In the genomic region with DNA sequence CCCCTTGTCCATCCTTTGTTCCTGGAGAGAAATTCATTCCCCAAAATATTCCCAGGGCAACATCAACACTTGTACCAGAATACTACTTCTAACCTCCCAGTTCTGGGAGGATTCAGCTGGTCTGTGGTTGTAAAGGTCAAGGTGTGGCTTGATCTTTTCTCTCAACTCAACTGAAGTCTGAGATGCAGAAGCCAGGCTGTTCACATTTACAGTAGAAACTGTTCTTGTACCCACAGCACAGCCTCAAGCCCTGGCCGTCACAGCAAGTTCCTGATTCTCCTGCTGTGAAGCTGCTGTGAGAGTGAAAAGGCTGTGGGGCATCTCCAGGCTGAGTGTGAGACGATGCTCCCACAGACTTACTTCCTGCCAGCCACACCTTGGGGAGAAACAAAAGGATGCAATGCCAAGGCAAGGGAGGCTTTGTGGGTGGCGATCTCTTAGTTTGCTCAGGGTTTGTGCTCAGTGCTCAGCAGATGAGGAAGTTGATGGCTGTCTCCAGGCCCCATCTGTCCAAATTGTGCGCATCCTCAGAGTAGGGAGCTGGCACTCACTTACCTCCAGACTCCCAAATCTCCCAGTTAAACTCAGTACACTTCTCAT, we compare ENCODE assay signal across 20 cellular contexts.
"Had no signal": no experiment of that assay in that cellular context is flagged by ENCODE, and none has a peak within 500 bp of the region (broad histone marks: within the 10 kb centered on the region; RNA-seq: fewer than 3 reads in every experiment).

No MANE protein-coding gene starts in this region.

- ATAC-seq: effector memory CD8-positive, alpha-beta T cell; esophagus mucosa had no signal

- H3K36me3 Mint-ChIP-seq: activated naive CD4-positive, alpha-beta T cell treated with anti-CD3 and anti-CD28 coated beads, Interleukin-2, amount 50 U/mL, for 24 hours; naive thymus-derived CD4-positive, alpha-beta T cell; type B pancreatic cell had no signal

- H3K4me1 Mint-ChIP-seq: activated CD4-positive, alpha-beta memory T cell treated with anti-CD3 and anti-CD28 coated beads, Interleukin-2, amount 10 ng/mL, durations not matched to agents 7 days and 5 days; activated CD4-positive, alpha-beta T cell treated with anti-CD3 and anti-CD28 coated beads, Interleukin-2, amount 10 ng/mL, durations not matched to agents 24 days and 14 days; activated naive CD4-positive, alpha-beta T cell treated with anti-CD3 and anti-CD28 coated beads, Interleukin-2, amount 50 U/mL, for 24 hours; central memory CD8-positive, alpha-beta T cell; naive thymus-derived CD4-positive, alpha-beta T cell; neural crest cell had no signal

- H3K4me3 Mint-ChIP-seq: activated CD4-positive, alpha-beta memory T cell treated with anti-CD3 and anti-CD28 coated beads, Interleukin-2, amount 10 ng/mL, durations not matched to agents 7 days and 5 days; activated CD4-positive, alpha-beta T cell treated with anti-CD3 and anti-CD28 coated beads, Interleukin-2, amount 10 ng/mL, durations not matched to agents 24 days and 14 days; activated naive CD4-positive, alpha-beta T cell treated with anti-CD3 and anti-CD28 coated beads, Interleukin-2, amount 50 U/mL, for 24 hours; central memory CD8-positive, alpha-beta T cell; effector memory CD8-positive, alpha-beta T cell; naive thymus-derived CD4-positive, alpha-beta T cell; neural crest cell; type B pancreatic cell had no signal

- DNase-seq: activated CD4-positive, alpha-beta memory T cell treated with anti-CD3 and anti-CD28 coated beads, Interleukin-2, amount 10 ng/mL, durations not matched to agents 7 days and 5 days; activated CD4-positive, alpha-beta T cell treated with anti-CD3 and anti-CD28 coated beads, Interleukin-2, amount 10 ng/mL, durations not matched to agents 24 days and 14 days; activated gamma-delta T cell treated with Interleukin-2 at 50 U/mL for 16 hours; brain microvascular endothelial cell; colonic mucosa; effector memory CD8-positive, alpha-beta T cell; hippocampal formation; left colon; mesendoderm; mucosa of descending colon; naive thymus-derived CD4-positive, alpha-beta T cell; occipital lobe; sigmoid colon; stimulated activated CD4-positive, alpha-beta T cell treated with anti-CD3 and anti-CD28 coated beads, Interleukin-2, amount 100 ng/mL, for 48 hours; stimulated activated naive CD4-positive, alpha-beta T cell treated with Interleukin-2 at 50 U/mL for 16 hours had no signal

- H3K9me3 Mint-ChIP-seq: activated CD4-positive, alpha-beta memory T cell treated with anti-CD3 and anti-CD28 coated beads, Interleukin-2, amount 10 ng/mL, durations not matched to agents 7 days and 5 days; activated CD4-positive, alpha-beta T cell treated with anti-CD3 and anti-CD28 coated beads, Interleukin-2, amount 10 ng/mL, durations not matched to agents 24 days and 14 days; activated naive CD4-positive, alpha-beta T cell treated with anti-CD3 and anti-CD28 coated beads, Interleukin-2, amount 50 U/mL, for 24 hours; neural crest cell; type B pancreatic cell had no signal

- H3K27ac Mint-ChIP-seq: activated CD4-positive, alpha-beta memory T cell treated with anti-CD3 and anti-CD28 coated beads, Interleukin-2, amount 10 ng/mL, durations not matched to agents 7 days and 5 days; activated CD4-positive, alpha-beta T cell treated with anti-CD3 and anti-CD28 coated beads, Interleukin-2, amount 10 ng/mL, durations not matched to agents 24 days and 14 days; activated naive CD4-positive, alpha-beta T cell treated with anti-CD3 and anti-CD28 coated beads, Interleukin-2, amount 50 U/mL, for 24 hours; effector memory CD8-positive, alpha-beta T cell; naive thymus-derived CD4-positive, alpha-beta T cell; type B pancreatic cell had no signal

- H3K27me3 Mint-ChIP-seq: activated CD4-positive, alpha-beta memory T cell treated with anti-CD3 and anti-CD28 coated beads, Interleukin-2, amount 10 ng/mL, durations not matched to agents 7 days and 5 days; activated CD4-positive, alpha-beta T cell treated with anti-CD3 and anti-CD28 coated beads, Interleukin-2, amount 10 ng/mL, durations not matched to agents 24 days and 14 days; activated naive CD4-positive, alpha-beta T cell treated with anti-CD3 and anti-CD28 coated beads, Interleukin-2, amount 50 U/mL, for 24 hours; central memory CD8-positive, alpha-beta T cell; effector memory CD8-positive, alpha-beta T cell had no signal
